In genomic region chr5:73446631-73447233, GRCh38 we compare ENCODE assay signal across 8 cellular contexts. TPM values are rescaled to one million over a fixed set of nuclear protein-coding genes. Genes with fewer than 3 reads are reported as not detected.
DNase-seq lines count a peak whose midpoint lies in the region; ATAC-seq lines count a peak whose summit lies in the region.

No MANE protein-coding gene starts in this region.

- peaks cover 18% of the 10 kb centered on the region for H3K36me3 Mint-ChIP-seq in activated CD4-positive, alpha-beta memory T cell treated with anti-CD3 and anti-CD28 coated beads for 36 hours

- intact Hi-C loops in activated CD4-positive, alpha-beta memory T cell treated with anti-CD3 and anti-CD28 coated beads for 36 hours (cut with micrococcal nuclease): loop anchor here (2.0 to 5.0 kb wide), 3 partner anchors 52 to 489 kb away; partner anchors contain the start of genes BTF3 and FCHO2

- no peaks in the 10 kb centered on the region for H3K9me3 Mint-ChIP-seq in activated CD4-positive, alpha-beta memory T cell treated with anti-CD3 and anti-CD28 coated beads for 36 hours

- CTCF ChIA-PET in activated CD4-positive, alpha-beta memory T cell treated with anti-CD3 and anti-CD28 coated beads for 36 hours (lab: Charles Lee): interaction anchor here (2.6 kb wide), 1 partner anchor 231 kb away, joined by 11 read pairs; no protein-coding TSS in a partner anchor

- peak; percentile 8 for DNase-seq in stimulated activated CD4-positive, alpha-beta T cell treated with anti-CD3 and anti-CD28 coated beads, Interleukin-4, amount 100 ng/mL, for 1 hour
- no peak for DNase-seq in stimulated activated CD4-positive, alpha-beta T cell treated with anti-CD3 and anti-CD28 coated beads, Interleukin-2, amount 100 ng/mL, for 48 hours
- peak; percentile 14 for DNase-seq in activated CD4-positive, alpha-beta memory T cell treated with anti-CD3 and anti-CD28 coated beads for 36 hours
- DNase-seq in foreskin melanocyte (no peak), HPDE6-E6E7 (ENCODE audit: extremely low spot score) (no peak)

- H3K27me3 Mint-ChIP-seq in activated CD4-positive, alpha-beta memory T cell treated with anti-CD3 and anti-CD28 coated beads for 36 hours: peaks cover 70% of the 10 kb centered on the region

- POLR2A ChIA-PET in activated CD4-positive, alpha-beta memory T cell treated with anti-CD3 and anti-CD28 coated beads for 36 hours (lab: Charles Lee): no interaction called here

- peaks cover 89% of the 10 kb centered on the region for H3K27me3 ChIP-seq in iPS-15b (ENCODE audit: control insufficient read depth, insufficient read depth, low read length)

- H3K36me3 ChIP-seq in iPS-15b (ENCODE audit: control insufficient read depth, insufficient read depth, low read length): no peaks in the 10 kb centered on the region

- no peaks in the 10 kb centered on the region for H3K9me3 ChIP-seq in iPS-15b (ENCODE audit: control insufficient read depth, insufficient read depth, low read length)

- no peak for ATAC-seq in HG02885 (IDR thresholded peaks at IDR 0.05; ENCODE audit: poor library complexity, unreplicated experiment)
- ATAC-seq in HG02981 (IDR thresholded peaks at IDR 0.05; ENCODE audit: unreplicated experiment): no peak

- peaks cover 12% of the 10 kb centered on the region for H3K4me1 ChIP-seq in iPS-15b (ENCODE audit: control insufficient read depth, insufficient read depth, low read length)

- H3K4me3 Mint-ChIP-seq in activated CD4-positive, alpha-beta memory T cell treated with anti-CD3 and anti-CD28 coated beads for 36 hours: peak overlapping the region; percentile 67

- H3K4me1 Mint-ChIP-seq in activated CD4-positive, alpha-beta memory T cell treated with anti-CD3 and anti-CD28 coated beads for 36 hours (ENCODE audit: low read depth): peaks cover 22% of the 10 kb centered on the region

- peak overlapping the region; percentile 31 for H3K4me3 ChIP-seq in iPS-15b (ENCODE audit: low read depth, low read length)

- no peak overlapping the region for H3K27ac Mint-ChIP-seq in activated CD4-positive, alpha-beta memory T cell treated with anti-CD3 and anti-CD28 coated beads for 36 hours

- H3K9ac ChIP-seq in iPS-15b (ENCODE audit: low read depth, low read length): no peak overlapping the region

RNA-seq across cellular contexts. Expression of gene FOXD1, which starts 1.8 kb away (rescaled TPM):
- under 1 TPM; 0.38 to 0.46 TPM for total RNA-seq in activated CD4-positive, alpha-beta memory T cell treated with anti-CD3 and anti-CD28 coated beads for 36 hours

RNA-seq across cellular contexts. Expression of gene BTF3, which starts 51.5 kb away (rescaled TPM):
- total RNA-seq in activated CD4-positive, alpha-beta memory T cell treated with anti-CD3 and anti-CD28 coated beads for 36 hours: 100 to 1,000 TPM; 936 to 944 TPM

Comparison
In these comparisons a context has a peak if more than half of its experiments do, and no peak if none do; other contexts are left out.
1. DNase-seq: peak in stimulated activated CD4-positive, alpha-beta T cell treated with anti-CD3 and anti-CD28 coated beads, Interleukin-4, amount 100 ng/mL, for 1 hour (single experiment) and activated CD4-positive, alpha-beta memory T cell treated with anti-CD3 and anti-CD28 coated beads for 36 hours (single experiment); none in stimulated activated CD4-positive, alpha-beta T cell treated with anti-CD3 and anti-CD28 coated beads, Interleukin-2, amount 100 ng/mL, for 48 hours (0 of 2), foreskin melanocyte (single experiment) and HPDE6-E6E7 (single experiment).